8 cellular contexts compared by ENCODE assay signal in the genomic region with DNA sequence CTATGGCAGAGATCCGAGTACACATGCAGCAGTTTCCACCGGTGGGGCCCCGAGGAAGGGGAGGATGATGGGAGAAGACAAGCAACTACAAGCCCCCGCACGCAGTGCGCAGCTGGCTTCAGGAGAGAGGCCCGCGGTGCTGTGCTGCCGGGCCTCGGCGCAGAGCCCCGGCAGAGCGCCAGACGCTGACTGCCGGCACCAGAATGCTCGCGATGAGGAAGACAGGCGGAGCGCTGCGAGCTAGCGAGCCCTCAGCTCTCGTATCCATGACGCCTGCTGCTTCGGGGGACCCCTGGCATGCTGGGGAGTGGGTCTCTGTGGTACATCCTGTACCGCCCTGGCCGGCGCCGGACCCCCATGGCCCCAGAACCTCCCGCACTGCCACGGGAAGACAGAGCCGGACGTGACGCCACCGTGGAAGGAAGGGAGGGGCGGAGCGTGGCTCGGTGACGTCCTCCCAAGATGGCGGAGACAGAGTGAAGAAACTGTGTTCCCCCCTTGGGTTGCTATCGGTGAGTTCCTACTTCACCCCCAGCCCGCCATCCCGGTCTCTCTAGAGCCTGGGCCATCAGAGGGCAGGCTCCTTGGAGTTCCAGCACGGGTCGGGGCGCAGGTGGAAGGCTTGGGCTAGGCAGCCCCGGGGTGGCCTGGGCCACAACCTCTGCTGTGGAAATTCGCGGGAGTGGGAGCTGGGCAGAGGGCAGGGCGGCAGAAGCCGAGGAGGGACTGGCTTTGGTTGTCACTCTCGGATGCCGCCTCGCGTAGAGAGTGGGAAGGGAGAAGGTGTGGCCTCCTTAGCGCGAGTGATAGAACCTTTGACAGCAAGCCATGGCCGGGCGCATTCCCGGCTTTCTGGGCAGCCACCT. TPM values are rescaled to one million over a fixed set of nuclear protein-coding genes. Genes with fewer than 3 reads are reported as not detected.
DNase-seq lines count a peak whose midpoint lies in the region; ATAC-seq, FAIRE-seq and TF ChIP-seq lines count a peak whose summit lies in the region.

A gene (plus strand): TSS at position 446 of the 866 bp plus-strand sequence. CDS start 900 bp downstream, outside the sequence.

- H3K27me3 ChIP-seq in breast epithelium, result no peaks in the 10 kb centered on the region

- intact Hi-C loops in breast epithelium (cut with DNase I; ENCODE audit: low total_unique reads), result no loop called here

- WGBS in A549 (ENCODE audit: missing lambda C conversion rate), result 3% methylated on average over 14 of the region's 59 CpGs

- FAIRE-seq in A549 (lab: Jason Lieb, UNC), result peak; percentile 72

- peak within 1 kb of the TSS; percentile 76 for H3K4me2 ChIP-seq in A549

- no peak for TF ChIP-seq RAD21 in A549 (conservative IDR thresholded peaks at IDR 0.05 in 1 of 2, IDR thresholded peaks at IDR 0.05 in 1 of 2)

- ATAC-seq in A549 (peak; percentile 88 to 89), GM18858 (IDR thresholded peaks at IDR 0.05; ENCODE audit: unreplicated experiment) (peak; percentile 64), HG03095 (IDR thresholded peaks at IDR 0.05; ENCODE audit: unreplicated experiment) (peak; percentile 86)

- H3K36me3 ChIP-seq in breast epithelium, result no peaks in the 10 kb centered on the region

- CTCF ChIA-PET in A549 (lab: Yijun Ruan, JAX), result interaction anchor here (2.7 kb wide), 1 partner anchor 10 kb away, joined by 10 read pairs; a partner anchor contains a TSS

- H3K9me3 ChIP-seq in A549, result no peaks in the 10 kb centered on the region
- H3K9me3 ChIP-seq in breast epithelium, result no peaks in the 10 kb centered on the region

- DNase-seq in A549 (ENCODE audit: low read depth in 1 of 2, low spot score in 1 of 2) (peak; percentile 60 to 91), NCI-H2196 (lab: John Stamatoyannopoulos, UW; ENCODE audit: unreplicated experiment) (peak; percentile 92), breast epithelium (ENCODE audit: low spot score in 2 of 2) (peak; percentile 90 to 93), iPS-NIHi7 (ENCODE audit: extremely low spot score) (peak; percentile 80), smooth muscle cell of the brain vasculature (ENCODE audit: low read depth, low spot score) (peak; percentile 62)

- peak within 1 kb of the TSS; percentile 90 for H3K4me3 ChIP-seq in A549
- peak within 1 kb of the TSS; percentile 92 to 100 (median 93) for H3K4me3 ChIP-seq in breast epithelium

- H3K27ac ChIP-seq in A549 (peak within 1 kb of the TSS; percentile 95 to 98), VCaP (peak within 1 kb of the TSS; percentile 93), breast epithelium (peak within 1 kb of the TSS; percentile 99 to 100)

- POLR2A ChIA-PET in A549 (lab: Yijun Ruan, JAX), result interaction anchor here (0.5 to 2.7 kb wide), 7 partner anchors 8 to 1097 kb away, joined by 3 to 18 read pairs (median 4); a partner anchor contains a TSS

- H3K4me1 ChIP-seq in A549, result peaks cover 15% of the 10 kb centered on the region; the same call in 2 of the 3 replicates
- peaks cover 0 to 14% of the 10 kb centered on the region in 2 donors for H3K4me1 ChIP-seq in breast epithelium

- TF ChIP-seq EP300 in A549 (IDR thresholded peaks at IDR 0.05), result 0 out of 5 replicates have a peak, but pooled peaks of 1 of the 2 experiments have one; percentile 12

- TF ChIP-seq POLR2A in A549 (IDR thresholded peaks at IDR 0.05; ENCODE audit: low read length) (peak; percentile 96), breast epithelium (IDR thresholded peaks at IDR 0.05) (peak; percentile 99)

- TF ChIP-seq CTCF in A549 (IDR thresholded peaks at IDR 0.05) (no peak), VCaP (conservative IDR thresholded peaks at IDR 0.05) (peak; percentile 27; the same call in 1 of the 2 replicates), breast epithelium (IDR thresholded peaks at IDR 0.05) (no peak)

TF ChIP-seq in A549, 52 proteins besides CTCF, POLR2A, EP300 and RAD21 (continues in another document):
- TF ChIP-seq EHF (CRISPR knock-in tag; IDR thresholded peaks at IDR 0.05), result no peak
- no peak for TF ChIP-seq FOSL2 (IDR thresholded peaks at IDR 0.05)
- TF ChIP-seq FOSL2 (CRISPR knock-in tag; IDR thresholded peaks at IDR 0.05), result 0 out of 2 replicates have a peak, but pooled peaks have one; percentile 17
- TF ChIP-seq RARB (CRISPR knock-in tag; IDR thresholded peaks at IDR 0.05), result no peak
- no peak for TF ChIP-seq POLR2AphosphoS2 (conservative IDR thresholded peaks at IDR 0.05; ENCODE audit: low read length)
- TF ChIP-seq HEYL (CRISPR knock-in tag; IDR thresholded peaks at IDR 0.05), result no peak
- no peak for TF ChIP-seq CBX2 (IDR thresholded peaks at IDR 0.05; ENCODE audit: borderline replicate concordance, low read depth)
- no peak for TF ChIP-seq FOSB (CRISPR knock-in tag; IDR thresholded peaks at IDR 0.05)
- TF ChIP-seq HDAC2 (IDR thresholded peaks at IDR 0.05), result no peak
- TF ChIP-seq FOXS1 (CRISPR knock-in tag; IDR thresholded peaks at IDR 0.05), result no peak
- TF ChIP-seq MAFK (IDR thresholded peaks at IDR 0.05; ENCODE audit: partially characterized antibody), result no peak
- peak; percentile 42; the same call in 1 of the 2 replicates for TF ChIP-seq KDM1A (IDR thresholded peaks at IDR 0.05; ENCODE audit: low read depth)
- TF ChIP-seq, protein P1, sequence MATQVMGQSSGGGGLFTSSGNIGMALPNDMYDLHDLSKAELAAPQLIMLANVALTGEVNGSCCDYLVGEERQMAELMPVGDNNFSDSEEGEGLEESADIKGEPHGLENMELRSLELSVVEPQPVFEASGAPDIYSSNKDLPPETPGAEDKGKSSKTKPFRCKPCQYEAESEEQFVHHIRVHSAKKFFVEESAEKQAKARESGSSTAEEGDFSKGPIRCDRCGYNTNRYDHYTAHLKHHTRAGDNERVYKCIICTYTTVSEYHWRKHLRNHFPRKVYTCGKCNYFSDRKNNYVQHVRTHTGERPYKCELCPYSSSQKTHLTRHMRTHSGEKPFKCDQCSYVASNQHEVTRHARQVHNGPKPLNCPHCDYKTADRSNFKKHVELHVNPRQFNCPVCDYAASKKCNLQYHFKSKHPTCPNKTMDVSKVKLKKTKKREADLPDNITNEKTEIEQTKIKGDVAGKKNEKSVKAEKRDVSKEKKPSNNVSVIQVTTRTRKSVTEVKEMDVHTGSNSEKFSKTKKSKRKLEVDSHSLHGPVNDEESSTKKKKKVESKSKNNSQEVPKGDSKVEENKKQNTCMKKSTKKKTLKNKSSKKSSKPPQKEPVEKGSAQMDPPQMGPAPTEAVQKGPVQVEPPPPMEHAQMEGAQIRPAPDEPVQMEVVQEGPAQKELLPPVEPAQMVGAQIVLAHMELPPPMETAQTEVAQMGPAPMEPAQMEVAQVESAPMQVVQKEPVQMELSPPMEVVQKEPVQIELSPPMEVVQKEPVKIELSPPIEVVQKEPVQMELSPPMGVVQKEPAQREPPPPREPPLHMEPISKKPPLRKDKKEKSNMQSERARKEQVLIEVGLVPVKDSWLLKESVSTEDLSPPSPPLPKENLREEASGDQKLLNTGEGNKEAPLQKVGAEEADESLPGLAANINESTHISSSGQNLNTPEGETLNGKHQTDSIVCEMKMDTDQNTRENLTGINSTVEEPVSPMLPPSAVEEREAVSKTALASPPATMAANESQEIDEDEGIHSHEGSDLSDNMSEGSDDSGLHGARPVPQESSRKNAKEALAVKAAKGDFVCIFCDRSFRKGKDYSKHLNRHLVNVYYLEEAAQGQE (IDR thresholded peaks at IDR 0.05), result peak; percentile 45
- no peak for TF ChIP-seq HOXA7 (CRISPR knock-in tag; IDR thresholded peaks at IDR 0.05)
- TF ChIP-seq, protein P2, sequence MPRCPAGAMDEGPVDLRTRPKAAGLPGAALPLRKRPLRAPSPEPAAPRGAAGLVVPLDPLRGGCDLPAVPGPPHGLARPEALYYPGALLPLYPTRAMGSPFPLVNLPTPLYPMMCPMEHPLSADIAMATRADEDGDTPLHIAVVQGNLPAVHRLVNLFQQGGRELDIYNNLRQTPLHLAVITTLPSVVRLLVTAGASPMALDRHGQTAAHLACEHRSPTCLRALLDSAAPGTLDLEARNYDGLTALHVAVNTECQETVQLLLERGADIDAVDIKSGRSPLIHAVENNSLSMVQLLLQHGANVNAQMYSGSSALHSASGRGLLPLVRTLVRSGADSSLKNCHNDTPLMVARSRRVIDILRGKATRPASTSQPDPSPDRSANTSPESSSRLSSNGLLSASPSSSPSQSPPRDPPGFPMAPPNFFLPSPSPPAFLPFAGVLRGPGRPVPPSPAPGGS (IDR thresholded peaks at IDR 0.05), result peak; percentile 86
- peak; percentile 98 for TF ChIP-seq PHF8 (IDR thresholded peaks at IDR 0.05; ENCODE audit: borderline replicate concordance, low read depth)
- TF ChIP-seq TFCP2L1 (CRISPR knock-in tag; IDR thresholded peaks at IDR 0.05), result no peak
- TF ChIP-seq ZC3H11A (IDR thresholded peaks at IDR 0.05), result no peak
- no peak for TF ChIP-seq SREBF2 (IDR thresholded peaks at IDR 0.05)
- no peak for TF ChIP-seq MYC (IDR thresholded peaks at IDR 0.05; ENCODE audit: borderline replicate concordance, low read length)
- TF ChIP-seq NPAS2 (CRISPR knock-in tag; IDR thresholded peaks at IDR 0.05; ENCODE audit: borderline replicate concordance), result no peak
- no peak for TF ChIP-seq HOXB13 (CRISPR knock-in tag; IDR thresholded peaks at IDR 0.05; ENCODE audit: low read depth)
- TF ChIP-seq RNF2 (IDR thresholded peaks at IDR 0.05; ENCODE audit: borderline replicate concordance, low read depth), result no peak
- TF ChIP-seq, protein P3, sequence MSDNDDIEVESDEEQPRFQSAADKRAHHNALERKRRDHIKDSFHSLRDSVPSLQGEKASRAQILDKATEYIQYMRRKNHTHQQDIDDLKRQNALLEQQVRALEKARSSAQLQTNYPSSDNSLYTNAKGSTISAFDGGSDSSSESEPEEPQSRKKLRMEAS (IDR thresholded peaks at IDR 0.05), result peak; percentile 72
- no peak for TF ChIP-seq SMC3 (IDR thresholded peaks at IDR 0.05)
- no peak for TF ChIP-seq ESRRA (IDR thresholded peaks at IDR 0.05; ENCODE audit: borderline replicate concordance, low read length)

RNA-seq across cellular contexts. Expression of the gene that starts here (rescaled TPM):
- polyA plus RNA-seq in A549 (2011; rRNA removed) (29.6 and 31.6 TPM in 2 replicates), A549 (2017; fragmentation: RNase III; extraction: RNeasy Plus Mini Kit Qiagen cat#74134 plus additional on column Dnase treatment) (12.0 to 12.8 TPM (median 12.2 TPM) in 3 replicates)
- 6.1 and 6.3 TPM in 2 replicates for polyA plus RNA-seq in A549 (2012; cell fraction: cytosol; rRNA removed)
- polyA plus RNA-seq in A549 (2012; cell fraction: nucleus; rRNA removed), result 3.2 and 4.4 TPM in 2 replicates
- polyA minus RNA-seq in A549 (2011; rRNA and poly(A)+ RNA removed), result 9.5 and 13.2 TPM in 2 replicates
- 10 to 100 TPM; 16.0 to 29.0 (median 18.7) TPM for total RNA-seq in breast epithelium

Comparison
In these comparisons a context has a peak if more than half of its experiments do, and no peak if none do; other contexts are left out.
1. Peak in every context shown above with its lines: DNase-seq, ATAC-seq, H3K4me3 ChIP-seq and H3K27ac ChIP-seq.